Comparison of ENCODE assay signal across 14 cellular contexts in genomic region chr19:28794301-28794700, GRCh38.
A peak's percentile ranks its signal among the peaks of the same experiment; 100 is the strongest.
DNase-seq lines count a peak whose midpoint lies in the region; ATAC-seq lines count a peak whose summit lies in the region.
"Had no signal": no experiment of that assay in that cellular context is flagged by ENCODE, and none has a peak within 500 bp of the region (broad histone marks: within the 10 kb centered on the region; RNA-seq: fewer than 3 reads in every experiment).

No MANE protein-coding gene starts in this region.

- H3K27me3 ChIP-seq in NT2/D1 (ENCODE audit: insufficient read depth, insufficient read length) = peaks cover 32% of the 10 kb centered on the region
- H3K27me3 ChIP-seq: thyroid gland had no signal

- intact Hi-C loops in left cardiac atrium (cut with DNase I) = no loop called here

- no peaks in the 10 kb centered on the region for H3K9me3 Mint-ChIP-seq in T-helper 1 cell treated with Interleukin-12 subunit alpha and Interleukin-12 subunit beta and Interleukin-4 antibody, amounts not matched to agents 30 μg/mL and 1 μg/mL, for 36 hours
- peaks cover 4% of the 10 kb centered on the region in 2 donors for H3K9me3 Mint-ChIP-seq in effector memory CD8-positive, alpha-beta T cell

- H3K27ac Mint-ChIP-seq in T-helper 1 cell treated with Interleukin-12 subunit alpha and Interleukin-12 subunit beta and Interleukin-4 antibody, amounts not matched to agents 30 μg/mL and 1 μg/mL, for 36 hours = no peak overlapping the region
- no peak overlapping the region for H3K27ac Mint-ChIP-seq in effector memory CD8-positive, alpha-beta T cell

- no peak overlapping the region for H3K9ac ChIP-seq in NT2/D1 (ENCODE audit: insufficient read length, low read depth)

- no peaks in the 10 kb centered on the region for H3K36me3 Mint-ChIP-seq in T-helper 1 cell treated with Interleukin-12 subunit alpha and Interleukin-12 subunit beta and Interleukin-4 antibody, amounts not matched to agents 30 μg/mL and 1 μg/mL, for 36 hours (ENCODE audit: low read depth)
- no peaks in the 10 kb centered on the region for H3K36me3 Mint-ChIP-seq in effector memory CD8-positive, alpha-beta T cell (ENCODE audit: insufficient read depth)

- no peak for DNase-seq in T-helper 1 cell
- DNase-seq in NT2/D1 (ENCODE audit: low read depth, low spot score) = no peak
- DNase-seq in left cardiac atrium = no peak
- no peak for DNase-seq in skeletal muscle cell (ENCODE audit: low read depth)
- no peak for DNase-seq in COLO668 (lab: John Stamatoyannopoulos, UW; ENCODE audit: unreplicated experiment)
- DNase-seq in effector memory CD8-positive, alpha-beta T cell = no peak
- no peak for DNase-seq in cortex of kidney (lab: John Stamatoyannopoulos, UW)
- DNase-seq: activated T-cell treated with anti-CD3 and anti-CD28 coated beads, Interleukin-2, amount 50 U/mL, for 1 hour; NCI-H187 treated with DMSO at 0.1 percent for 48 hours; NCI-H82; stimulated activated CD4-positive, alpha-beta T cell treated with anti-CD3 and anti-CD28 coated beads, Interleukin-4, amount 100 ng/mL, for 24 hours had no signal

- H3K4me3 ChIP-seq in NT2/D1 (ENCODE audit: insufficient read length, low read depth) (peak overlapping the region; percentile 71), skeletal muscle cell (ENCODE audit: low read depth, low read length) (peak overlapping the region; percentile 39)

- peaks cover 23% of the 10 kb centered on the region; the same call in 1 of the 2 replicates for H3K9me3 ChIP-seq in NT2/D1 (ENCODE audit: insufficient read depth, low read length)
- H3K9me3 ChIP-seq: thyroid gland had no signal

- peaks cover 4% of the 10 kb centered on the region for H3K4me1 Mint-ChIP-seq in T-helper 1 cell treated with Interleukin-12 subunit alpha and Interleukin-12 subunit beta and Interleukin-4 antibody, amounts not matched to agents 30 μg/mL and 1 μg/mL, for 36 hours (ENCODE audit: low read depth)
- no peaks in the 10 kb centered on the region for H3K4me1 Mint-ChIP-seq in effector memory CD8-positive, alpha-beta T cell (ENCODE audit: low read depth in 2 of 2)

- ATAC-seq in left cardiac atrium = peak; percentile 37 to 70
- no peak for ATAC-seq in effector memory CD8-positive, alpha-beta T cell (replicated peaks)
- ATAC-seq: sciatic nerve had no signal

- H3K36me3 ChIP-seq in NT2/D1 (ENCODE audit: insufficient read depth, insufficient read length, low read length) = no peaks in the 10 kb centered on the region
- H3K36me3 ChIP-seq: thyroid gland had no signal

- peak overlapping the region; percentile 49 for H3K4me3 Mint-ChIP-seq in T-helper 1 cell treated with Interleukin-12 subunit alpha and Interleukin-12 subunit beta and Interleukin-4 antibody, amounts not matched to agents 30 μg/mL and 1 μg/mL, for 36 hours
- H3K4me3 Mint-ChIP-seq in effector memory CD8-positive, alpha-beta T cell = no peak overlapping the region

- no peaks in the 10 kb centered on the region for H3K4me1 ChIP-seq in NT2/D1 (ENCODE audit: insufficient read depth, insufficient read length)
- H3K4me1 ChIP-seq: thyroid gland had no signal

- peaks cover 37% of the 10 kb centered on the region for H3K27me3 Mint-ChIP-seq in T-helper 1 cell treated with Interleukin-12 subunit alpha and Interleukin-12 subunit beta and Interleukin-4 antibody, amounts not matched to agents 30 μg/mL and 1 μg/mL, for 36 hours (ENCODE audit: low read depth)
- H3K27me3 Mint-ChIP-seq in effector memory CD8-positive, alpha-beta T cell = peaks cover 33 to 46% of the 10 kb centered on the region in 2 donors
